ENCODE assay signal across 1 cellular context in genomic region chr5:177303121-177303924, GRCh38.
A peak's percentile ranks its signal among the peaks of the same experiment; 100 is the strongest.
TF ChIP-seq lines count a peak whose summit lies in the region.

TSS of gene PRELID1 (plus strand) at chr5:177303799. CDS start at chr5:177303986, 187 bp downstream.
TSS of gene RAB24 (minus strand) at chr5:177303719. CDS start at chr5:177303288, 431 bp downstream.

TF ChIP-seq in WTC11, 78 proteins besides CTCF, POLR2A, EP300 and RAD21 (continued from another document and continues in another):
- no peak for TF ChIP-seq E2F1 (CRISPR knock-in tag; IDR thresholded peaks at IDR 0.05)
- TF ChIP-seq IRF1 (CRISPR knock-in tag; IDR thresholded peaks at IDR 0.05): no peak
- TF ChIP-seq ELF4 (CRISPR knock-in tag; IDR thresholded peaks at IDR 0.05; ENCODE audit: low read depth): 0 out of 2 replicates have a peak, but pooled peaks have one; percentile 20
- TF ChIP-seq ATF3 (CRISPR knock-in tag; conservative IDR thresholded peaks at IDR 0.05): no peak
- no peak for TF ChIP-seq ZNF423 (CRISPR knock-in tag; IDR thresholded peaks at IDR 0.05)
- TF ChIP-seq MXD4 (CRISPR knock-in tag; IDR thresholded peaks at IDR 0.05; ENCODE audit: borderline replicate concordance): no peak
- TF ChIP-seq ZNF671 (CRISPR knock-in tag; IDR thresholded peaks at IDR 0.05): no peak
- TF ChIP-seq SMAD3 (CRISPR knock-in tag; IDR thresholded peaks at IDR 0.05; ENCODE audit: borderline replicate concordance): peak; percentile 65; the same call in 1 of the 2 replicates
- no peak for TF ChIP-seq ATF2 (CRISPR knock-in tag; IDR thresholded peaks at IDR 0.05; ENCODE audit: borderline replicate concordance, low read depth)
- TF ChIP-seq RORB (CRISPR knock-in tag; IDR thresholded peaks at IDR 0.05): no peak
- no peak for TF ChIP-seq JAZF1 (CRISPR knock-in tag; IDR thresholded peaks at IDR 0.05)
- TF ChIP-seq FOXP1 (CRISPR knock-in tag; IDR thresholded peaks at IDR 0.05; ENCODE audit: borderline replicate concordance): peak; percentile 87
- TF ChIP-seq E2F5 (CRISPR knock-in tag; IDR thresholded peaks at IDR 0.05): peak; percentile 82
- TF ChIP-seq USF2 (CRISPR knock-in tag; IDR thresholded peaks at IDR 0.05): peak; percentile 100
- no peak for TF ChIP-seq AFF4 (CRISPR knock-in tag; IDR thresholded peaks at IDR 0.05; ENCODE audit: borderline replicate concordance)
- TF ChIP-seq TEAD4 (CRISPR knock-in tag; IDR thresholded peaks at IDR 0.05): no peak
- TF ChIP-seq ZSCAN18 (CRISPR knock-in tag; IDR thresholded peaks at IDR 0.05): no peak
- TF ChIP-seq ZNF121 (CRISPR knock-in tag; IDR thresholded peaks at IDR 0.05): no peak
- TF ChIP-seq ZNF219 (CRISPR knock-in tag; IDR thresholded peaks at IDR 0.05; ENCODE audit: borderline replicate concordance): no peak
- TF ChIP-seq FOXP4 (CRISPR knock-in tag; IDR thresholded peaks at IDR 0.05): no peak
- no peak; the same call in 1 of the 2 replicates for TF ChIP-seq JUN (CRISPR knock-in tag; IDR thresholded peaks at IDR 0.05)
- no peak for TF ChIP-seq SMAD4 (CRISPR knock-in tag; IDR thresholded peaks at IDR 0.05)
- TF ChIP-seq ATF6 (CRISPR knock-in tag; IDR thresholded peaks at IDR 0.05): no peak
- 0 out of 2 replicates have a peak, but pooled peaks have one; percentile 82 for TF ChIP-seq MLX (CRISPR knock-in tag; IDR thresholded peaks at IDR 0.05)
- peak; percentile 46; the same call in 1 of the 2 replicates for TF ChIP-seq ZNF416 (CRISPR knock-in tag; IDR thresholded peaks at IDR 0.05)
- TF ChIP-seq TP53 (CRISPR knock-in tag; IDR thresholded peaks at IDR 0.05): no peak
- TF ChIP-seq ERG (CRISPR knock-in tag; IDR thresholded peaks at IDR 0.05): 0 out of 2 replicates have a peak, but pooled peaks have one; percentile 8
- TF ChIP-seq SP1 (CRISPR knock-in tag; conservative IDR thresholded peaks at IDR 0.05): peak; percentile 95
- TF ChIP-seq FOXK1 (CRISPR knock-in tag; IDR thresholded peaks at IDR 0.05): no peak; the same call in 1 of the 2 replicates
- TF ChIP-seq TEAD1 (CRISPR knock-in tag; IDR thresholded peaks at IDR 0.05): no peak
- TF ChIP-seq HMGXB4 (CRISPR knock-in tag; IDR thresholded peaks at IDR 0.05): peak; percentile 94
- TF ChIP-seq GABPB1 (CRISPR knock-in tag; IDR thresholded peaks at IDR 0.05): peak; percentile 73
- TF ChIP-seq E2F4 (CRISPR knock-in tag; IDR thresholded peaks at IDR 0.05; ENCODE audit: borderline replicate concordance, low read depth): no peak
- peak; percentile 76; the same call in 1 of the 2 replicates for TF ChIP-seq ESRRA (CRISPR knock-in tag; IDR thresholded peaks at IDR 0.05; ENCODE audit: borderline replicate concordance)
